ENCODE assay signal across 14 cellular contexts in the genomic region with DNA sequence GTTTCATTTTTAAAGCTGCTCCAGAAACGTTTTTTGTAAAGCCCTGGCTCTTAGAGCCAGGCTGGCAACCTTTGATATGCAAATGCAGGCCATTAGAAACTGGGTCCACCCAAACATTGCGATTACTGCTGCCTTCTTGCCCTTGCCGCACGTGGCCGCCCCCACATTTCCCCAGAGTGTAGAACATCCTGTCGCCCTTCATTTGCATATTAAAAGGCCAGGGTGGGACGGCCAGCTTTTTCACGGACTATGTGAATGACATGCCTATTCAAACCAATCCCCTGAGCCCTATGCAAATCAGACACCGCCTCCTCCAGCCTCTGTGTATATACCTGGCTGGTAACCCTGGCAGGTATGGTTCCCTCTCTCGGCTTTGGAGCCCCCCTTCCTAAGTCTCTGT.
DNase-seq lines count a peak whose midpoint lies in the region; ATAC-seq, FAIRE-seq and TF ChIP-seq lines count a peak whose summit lies in the region.
"Had no signal": no experiment of that assay in that cellular context is flagged by ENCODE, and none has a peak within 500 bp of the region (broad histone marks: within the 10 kb centered on the region; RNA-seq: fewer than 3 reads in every experiment).

No MANE protein-coding gene starts in this region.

- peak overlapping the region; percentile 35; the same call in 1 of the 2 replicates for H3K27ac ChIP-seq in GM23338 (ENCODE audit: low read depth)
- H3K27ac ChIP-seq in esophagus squamous epithelium = no peak overlapping the region
- H3K27ac ChIP-seq in small intestine (ENCODE audit: low read depth in 1 of 2, low read length in 1 of 2) = no peak overlapping the region

- DNase-seq in GM23338 (ENCODE audit: low spot score) = peak; percentile 97
- peak; percentile 40 for DNase-seq in NCI-H1436 treated with DMSO at 0.1 percent for 48 hours (lab: John Stamatoyannopoulos, UW)
- DNase-seq in esophagus squamous epithelium (lab: John Stamatoyannopoulos, UW) = no peak
- DNase-seq in small intestine = peak; percentile 9
- DNase-seq in pons (ENCODE audit: low spot score) = no peak
- DNase-seq in NCI-H345 treated with DMSO at 0.1 percent for 48 hours (lab: John Stamatoyannopoulos, UW; ENCODE audit: unreplicated experiment) = no peak
- DNase-seq in activated CD4-positive, alpha-beta T cell treated with anti-CD3 and anti-CD28 coated beads for 4 hours = no peak
- DNase-seq: activated T-cell treated with anti-CD3 and anti-CD28 coated beads, Interleukin-2, amount 50 U/mL, for 24 hours; DMS53; midbrain; NCI-H2227 treated with DMSO at 0.1 percent for 48 hours; stimulated activated naive CD8-positive, alpha-beta T cell treated with anti-CD3 and anti-CD28 coated beads, Interleukin-15, Interleukin-2, amounts not matched to agents 100 U/mL and 50 U/mL, for 24 hours; SW 1271 had no signal

- peak overlapping the region; percentile 61 for H3K4me2 ChIP-seq in GM23338

- TF ChIP-seq POLR2A in esophagus squamous epithelium (IDR thresholded peaks at IDR 0.05) = no peak

- no peak for FAIRE-seq in small intestine (lab: Jason Lieb, UNC)

- 0 out of 2 replicates have a peak overlapping the region, but pooled peaks have one; percentile 29 for H3K27ac Mint-ChIP-seq in GM23338
- H3K27ac Mint-ChIP-seq: activated T-cell treated with anti-CD3 and anti-CD28 coated beads, Interleukin-2, amount 50 U/mL, for 24 hours had no signal

- 10 to 34% methylated on average over 9 to 10 of the region's 10 CpGs for WGBS in esophagus squamous epithelium, 2 donors
- 17 to 47% (median 34%) methylated on average over 10 of the region's 10 CpGs for WGBS in small intestine, 3 donors

- peaks cover 3% of the 10 kb centered on the region; the same call in 1 of the 3 replicates for H3K36me3 Mint-ChIP-seq in GM23338 (ENCODE audit: low read depth)

- H3K79me2 ChIP-seq in GM23338 (replicated peaks; ENCODE audit: insufficient read depth) = no peaks in the 10 kb centered on the region

- peak overlapping the region; percentile 36; the same call in 1 of the 3 replicates for H3K4me3 Mint-ChIP-seq in GM23338
- H3K4me3 Mint-ChIP-seq: activated T-cell treated with anti-CD3 and anti-CD28 coated beads, Interleukin-2, amount 50 U/mL, for 24 hours had no signal

- H3K27me3 ChIP-seq in GM23338 (ENCODE audit: insufficient read depth) (peaks cover 44% of the 10 kb centered on the region), esophagus squamous epithelium (no peaks in the 10 kb centered on the region), small intestine (ENCODE audit: control insufficient read depth in 2 of 2, insufficient read depth in 2 of 2, low read length in 2 of 2) (no peaks in the 10 kb centered on the region)

- H4K20me1 ChIP-seq in GM23338 (replicated peaks; ENCODE audit: insufficient read depth) = no peaks in the 10 kb centered on the region

- no peak overlapping the region for H2AFZ ChIP-seq in GM23338

- H3K4me1 ChIP-seq in GM23338 (ENCODE audit: insufficient read depth) (peaks cover 40% of the 10 kb centered on the region), esophagus squamous epithelium (peaks cover 0 to 14% (median 0%) of the 10 kb centered on the region in 3 donors), small intestine (ENCODE audit: control insufficient read depth in 2 of 2, insufficient read depth in 1 of 2, low read depth in 1 of 2, low read length in 1 of 2) (no peaks in the 10 kb centered on the region)

- peak overlapping the region; percentile 31; the same call in 1 of the 2 replicates for H3K4me3 ChIP-seq in GM23338
- H3K4me3 ChIP-seq in esophagus squamous epithelium = peak overlapping the region; percentile 18 to 34 (median 26)
- H3K4me3 ChIP-seq in small intestine (ENCODE audit: low read depth in 1 of 2, low read length in 2 of 2) = no peak overlapping the region

- peaks cover 18% of the 10 kb centered on the region for H3K27me3 Mint-ChIP-seq in GM23338 (ENCODE audit: insufficient read depth, low read depth, poor library complexity)

- no peaks in the 10 kb centered on the region for H3F3A ChIP-seq in GM23338 (replicated peaks; ENCODE audit: low read depth)

- TF ChIP-seq CTCF in GM23338 (conservative IDR thresholded peaks at IDR 0.05; ENCODE audit: low read depth in 2 of 2) (0 out of 4 replicates have a peak, but pooled peaks of 1 of the 2 experiments have one; percentile 2), esophagus squamous epithelium (IDR thresholded peaks at IDR 0.05) (no peak)

- H3K36me3 ChIP-seq in GM23338 (ENCODE audit: insufficient read depth) = no peaks in the 10 kb centered on the region
- no peaks in the 10 kb centered on the region for H3K36me3 ChIP-seq in esophagus squamous epithelium
- H3K36me3 ChIP-seq in small intestine (ENCODE audit: control insufficient read depth in 2 of 2, insufficient read depth in 2 of 2, low read length in 2 of 2) = no peaks in the 10 kb centered on the region

- peak; percentile 95 for ATAC-seq in GM23338
- ATAC-seq in HG02763 (IDR thresholded peaks at IDR 0.05; ENCODE audit: unreplicated experiment) = no peak
- ATAC-seq: stimulated activated naive CD8-positive, alpha-beta T cell treated with anti-CD3 and anti-CD28 coated beads, Interleukin-15, Interleukin-2, amounts not matched to agents 100 U/mL and 50 U/mL, for 24 hours had no signal

- peaks cover 4% of the 10 kb centered on the region; the same call in 2 of the 3 replicates for H3K9me3 Mint-ChIP-seq in GM23338
- H3K9me3 Mint-ChIP-seq: activated T-cell treated with anti-CD3 and anti-CD28 coated beads, Interleukin-2, amount 50 U/mL, for 24 hours had no signal

- H3K4me1 Mint-ChIP-seq in GM23338 = peaks cover 48% of the 10 kb centered on the region

- H3K9me3 ChIP-seq in esophagus squamous epithelium (no peaks in the 10 kb centered on the region), small intestine (ENCODE audit: control insufficient read depth, low read depth) (no peaks in the 10 kb centered on the region)

- intact Hi-C loops in esophagus squamous epithelium (cut with DNase I) = no loop called here

- peaks cover 8% of the 10 kb centered on the region for H3K9me2 ChIP-seq in GM23338 (ENCODE audit: insufficient read depth)

TF ChIP-seq in GM23338, 12 proteins besides CTCF, POLR2A, EP300 and RAD21 (continues in another document):
- TF ChIP-seq POLR2AphosphoS5 (IDR thresholded peaks at IDR 0.05; ENCODE audit: low read depth) (0 out of 2 replicates have a peak, but pooled peaks have one; percentile 23), CREB1 (CRISPR knock-in tag; IDR thresholded peaks at IDR 0.05; ENCODE audit: low read depth) (0 out of 2 replicates have a peak, but pooled peaks have one; percentile 27), STAT1 (IDR thresholded peaks at IDR 0.05; ENCODE audit: unreplicated experiment) (no peak), REST (IDR thresholded peaks at IDR 0.05; ENCODE audit: unreplicated experiment) (no peak), ZNF114 (CRISPR knock-in tag; IDR thresholded peaks at IDR 0.05) (0 out of 2 replicates have a peak, but pooled peaks have one; percentile 3), JUNB (IDR thresholded peaks at IDR 0.05; ENCODE audit: unreplicated experiment) (no peak)

Comparison
In these comparisons a context has a peak if more than half of its experiments do, and no peak if none do; other contexts are left out.
1. DNase-seq: peak in GM23338 (single experiment), NCI-H1436 treated with DMSO at 0.1 percent for 48 hours (single experiment) and small intestine (single experiment); none in esophagus squamous epithelium (single experiment), pons (single experiment), NCI-H345 treated with DMSO at 0.1 percent for 48 hours (single experiment) and activated CD4-positive, alpha-beta T cell treated with anti-CD3 and anti-CD28 coated beads for 4 hours (0 of 2).
2. H3K4me3 ChIP-seq: peak in GM23338 (single experiment) and esophagus squamous epithelium (4 of 4); none in small intestine (0 of 2).